10 cellular contexts compared by ENCODE assay signal in genomic region chr5:96962540-96962991, GRCh38. TPM values are rescaled to one million over a fixed set of nuclear protein-coding genes. Genes with fewer than 3 reads are reported as not detected.
A peak's percentile ranks its signal among the peaks of the same experiment; 100 is the strongest.
DNase-seq lines count a peak whose midpoint lies in the region; ATAC-seq and TF ChIP-seq lines count a peak whose summit lies in the region.
"Had no signal": no experiment of that assay in that cellular context is flagged by ENCODE, and none has a peak within 500 bp of the region (broad histone marks: within the 10 kb centered on the region; RNA-seq: fewer than 3 reads in every experiment).

No MANE protein-coding gene starts in this region.

- CTCF ChIA-PET in naive thymus-derived CD4-positive, alpha-beta T cell (lab: Charles Lee): interaction anchor here (0.6 to 1.5 kb wide), 6 partner anchors 13 to 94 kb away, joined by 3 to 5 read pairs (median 4); partner anchors contain the start of gene LNPEP

- 0 out of 2 replicates have a peak, but pooled peaks cover 7% of the 10 kb centered on the region for H3K36me3 ChIP-seq in KOPT-K1 (ENCODE audit: insufficient read depth, low read length)
- H3K36me3 ChIP-seq in naive thymus-derived CD4-positive, alpha-beta T cell (ENCODE audit: control insufficient read depth in 2 of 3, insufficient read depth in 3 of 3, low read length in 3 of 3): no peaks in the 10 kb centered on the region

- H3K9me3 ChIP-seq in KOPT-K1 (ENCODE audit: insufficient read depth, low read length, poor library complexity, severe bottlenecking): no peaks in the 10 kb centered on the region
- no peaks in the 10 kb centered on the region for H3K9me3 ChIP-seq in naive thymus-derived CD4-positive, alpha-beta T cell (ENCODE audit: control insufficient read depth in 2 of 3, low read length in 3 of 3)

- H3K27ac Mint-ChIP-seq in CD14-positive monocyte: peak overlapping the region; percentile 28 to 89 (median 78)
- peak overlapping the region; percentile 94 for H3K27ac Mint-ChIP-seq in activated naive CD8-positive, alpha-beta T cell treated with anti-CD3 and anti-CD28 coated beads for 36 hours
- H3K27ac Mint-ChIP-seq in naive thymus-derived CD4-positive, alpha-beta T cell: peak overlapping the region; percentile 84 to 98 (median 95)

- peak overlapping the region; percentile 28 for H3K4me3 ChIP-seq in naive thymus-derived CD4-positive, alpha-beta T cell (ENCODE audit: low read length)
- H3K4me3 ChIP-seq: lung had no signal

- H3K27me3 ChIP-seq in naive thymus-derived CD4-positive, alpha-beta T cell (ENCODE audit: control insufficient read depth in 2 of 2, insufficient read depth in 2 of 2, low read length in 2 of 2): no peaks in the 10 kb centered on the region

- POLR2A ChIA-PET in naive thymus-derived CD4-positive, alpha-beta T cell (lab: Charles Lee): interaction anchor here (0.6 to 2.8 kb wide), 16 partner anchors 10 to 155 kb away, joined by 3 to 15 read pairs (median 4); partner anchors contain the start of genes ERAP1, ERAP2 and LNPEP

- H3K4me3 Mint-ChIP-seq in CD14-positive monocyte: no peak overlapping the region
- peak overlapping the region; percentile 72 for H3K4me3 Mint-ChIP-seq in activated naive CD8-positive, alpha-beta T cell treated with anti-CD3 and anti-CD28 coated beads for 36 hours
- peak overlapping the region; percentile 71 to 88 (median 82) for H3K4me3 Mint-ChIP-seq in naive thymus-derived CD4-positive, alpha-beta T cell

- peak; percentile 52 for ATAC-seq in naive thymus-derived CD4-positive, alpha-beta T cell
- ATAC-seq in GM21786 (IDR thresholded peaks at IDR 0.05; ENCODE audit: unreplicated experiment) (no peak), HG03520 (IDR thresholded peaks at IDR 0.05; ENCODE audit: unreplicated experiment) (no peak)

- no peaks in the 10 kb centered on the region for H3K9me3 Mint-ChIP-seq in CD14-positive monocyte
- H3K9me3 Mint-ChIP-seq in activated naive CD8-positive, alpha-beta T cell treated with anti-CD3 and anti-CD28 coated beads for 36 hours: peaks cover 8% of the 10 kb centered on the region
- H3K9me3 Mint-ChIP-seq in naive thymus-derived CD4-positive, alpha-beta T cell: peaks cover 0 to 2% (median 0%) of the 10 kb centered on the region in 11 donors

- H3K36me3 Mint-ChIP-seq in CD14-positive monocyte: peaks cover 8 to 22% of the 10 kb centered on the region in 2 donors
- peaks cover 39% of the 10 kb centered on the region for H3K36me3 Mint-ChIP-seq in activated naive CD8-positive, alpha-beta T cell treated with anti-CD3 and anti-CD28 coated beads for 36 hours
- peaks cover 0 to 39% (median 4%) of the 10 kb centered on the region in 5 donors for H3K36me3 Mint-ChIP-seq in naive thymus-derived CD4-positive, alpha-beta T cell

- TF ChIP-seq CTCF in CD14-positive monocyte (IDR thresholded peaks at IDR 0.05): no peak

- peaks cover 61% of the 10 kb centered on the region for H3K4me1 Mint-ChIP-seq in CD14-positive monocyte
- H3K4me1 Mint-ChIP-seq in activated naive CD8-positive, alpha-beta T cell treated with anti-CD3 and anti-CD28 coated beads for 36 hours: peaks cover 72% of the 10 kb centered on the region
- H3K4me1 Mint-ChIP-seq in naive thymus-derived CD4-positive, alpha-beta T cell: peaks cover 32 to 96% (median 90%) of the 10 kb centered on the region in 7 donors

- intact Hi-C loops in CD14-positive monocyte (cut with micrococcal nuclease): no loop called here
- intact Hi-C loops in naive thymus-derived CD4-positive, alpha-beta T cell (cut with micrococcal nuclease): loop anchor here (1.0 to 5.0 kb wide), 7 partner anchors 8 to 66 kb away; no protein-coding TSS in a partner anchor

- DNase-seq in CD14-positive monocyte (ENCODE audit: low spot score): no peak
- no peak for DNase-seq in activated naive CD8-positive, alpha-beta T cell treated with anti-CD3 and anti-CD28 coated beads for 36 hours
- peak in 7 of 9 donors; percentile 23 to 56 (median 46) for DNase-seq in naive thymus-derived CD4-positive, alpha-beta T cell
- no peak for DNase-seq in cerebellar nuclear complex (lab: John Stamatoyannopoulos, UW)
- no peak for DNase-seq in GOT3 (lab: John Stamatoyannopoulos, UW)
- DNase-seq: NCI-H345 had no signal

- peak overlapping the region; percentile 83 for H3K27ac ChIP-seq in KOPT-K1 (ENCODE audit: low read depth, low read length, poor library complexity, severe bottlenecking)
- H3K27ac ChIP-seq in naive thymus-derived CD4-positive, alpha-beta T cell (ENCODE audit: low read depth, low read length): peak overlapping the region; percentile 71

- peaks cover 0 to 2% (median 0%) of the 10 kb centered on the region in 3 donors for H3K27me3 Mint-ChIP-seq in CD14-positive monocyte (ENCODE audit: low read depth in 3 of 3)
- no peaks in the 10 kb centered on the region for H3K27me3 Mint-ChIP-seq in activated naive CD8-positive, alpha-beta T cell treated with anti-CD3 and anti-CD28 coated beads for 36 hours
- no peaks in the 10 kb centered on the region for H3K27me3 Mint-ChIP-seq in naive thymus-derived CD4-positive, alpha-beta T cell

- peaks cover 36 to 56% of the 10 kb centered on the region in 2 donors for H3K4me1 ChIP-seq in naive thymus-derived CD4-positive, alpha-beta T cell (ENCODE audit: control insufficient read depth in 2 of 2, insufficient read depth in 2 of 2, low read length in 2 of 2)

RNA-seq across cellular contexts. Expression of gene LNPEP, which starts 26.7 kb away (rescaled TPM):
- 10 to 100 TPM; 14.5 to 22.5 TPM for polyA plus RNA-seq in CD14-positive monocyte
- total RNA-seq in activated naive CD8-positive, alpha-beta T cell treated with anti-CD3 and anti-CD28 coated beads for 36 hours: 10 to 100 TPM; 41.4 to 41.5 TPM
- 100 to 1,000 TPM in 1 of 5 experiments, 10 to 100 TPM in 4; 82.4 to 109 (median 88.8) TPM for total RNA-seq in naive thymus-derived CD4-positive, alpha-beta T cell
- polyA plus RNA-seq in naive thymus-derived CD4-positive, alpha-beta T cell: 10 to 100 TPM; 53.2 to 54.5 TPM

Comparison
In these comparisons a context has a peak if more than half of its experiments do, and no peak if none do; other contexts are left out.
1. DNase-seq: peak in naive thymus-derived CD4-positive, alpha-beta T cell (7 of 9); none in CD14-positive monocyte (single experiment), activated naive CD8-positive, alpha-beta T cell treated with anti-CD3 and anti-CD28 coated beads for 36 hours (single experiment), cerebellar nuclear complex (0 of 2) and GOT3 (single experiment).
2. H3K4me3 Mint-ChIP-seq: peak in activated naive CD8-positive, alpha-beta T cell treated with anti-CD3 and anti-CD28 coated beads for 36 hours (single experiment) and naive thymus-derived CD4-positive, alpha-beta T cell (10 of 10); none in CD14-positive monocyte (0 of 2).
3. intact Hi-C loops: an anchor here in naive thymus-derived CD4-positive, alpha-beta T cell (1.0 to 5.0 kb wide); none called in CD14-positive monocyte.
4. Peak in every context shown above with its lines, with median percentiles within 50 percentile points of each other: H3K27ac Mint-ChIP-seq.